ENCODE assay signal across 8 cellular contexts in the genomic region with DNA sequence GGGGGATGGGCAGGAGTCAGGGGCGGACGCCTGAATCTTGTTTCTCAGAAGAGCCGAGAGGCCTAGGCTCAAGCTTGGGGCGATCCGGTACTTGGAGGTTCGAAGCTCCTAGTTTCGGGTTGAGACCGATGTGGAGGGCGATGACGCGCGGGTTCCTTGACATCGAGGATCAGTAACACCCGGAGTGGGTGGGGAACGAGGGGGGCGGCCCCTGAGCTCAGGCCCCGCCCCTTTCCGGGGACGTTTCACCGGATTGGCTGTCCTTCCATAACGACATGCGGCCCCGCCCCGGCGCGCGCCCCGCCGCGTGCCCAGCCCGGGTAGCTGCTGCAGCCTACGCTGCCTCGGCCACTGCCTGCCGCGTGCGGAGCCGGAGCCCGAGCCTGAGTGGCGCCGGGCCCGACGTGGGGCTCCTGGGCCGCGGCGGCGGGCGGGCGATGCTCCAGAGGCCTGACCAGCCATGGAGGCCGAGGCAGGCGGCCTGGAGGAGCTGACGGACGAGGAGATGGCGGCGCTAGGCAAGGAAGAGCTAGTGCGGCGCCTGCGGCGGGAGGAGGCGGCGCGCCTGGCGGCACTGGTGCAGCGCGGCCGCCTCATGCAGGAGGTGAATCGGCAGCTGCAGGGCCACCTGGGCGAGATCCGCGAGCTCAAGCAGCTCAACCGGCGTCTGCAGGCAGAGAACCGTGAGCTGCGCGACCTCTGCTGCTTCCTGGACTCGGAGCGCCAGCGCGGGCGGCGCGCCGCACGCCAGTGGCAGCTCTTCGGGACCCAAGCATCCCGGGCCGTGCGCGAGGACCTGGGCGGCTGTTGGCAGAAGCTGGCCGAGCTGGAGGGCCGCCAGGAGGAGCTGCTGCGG. TPM values are rescaled to one million over a fixed set of nuclear protein-coding genes. Genes with fewer than 3 reads are reported as not detected.
DNase-seq lines count a peak whose midpoint lies in the region; ATAC-seq and TF ChIP-seq lines count a peak whose summit lies in the region.

Gene CCDC85B (plus strand): TSS at position 350 of the 856 bp plus-strand sequence. CDS start 111 bp downstream, at position 461.

- peak; percentile 98 for TF ChIP-seq POLR2A in GM19099 (IDR thresholded peaks at IDR 0.05; ENCODE audit: extremely low read depth, insufficient read length, low read depth)

- ATAC-seq in HG03432 (IDR thresholded peaks at IDR 0.05; ENCODE audit: unreplicated experiment): peak; percentile 51

- DNase-seq in AG20443 (ENCODE audit: low spot score) (peak; percentile 94), NCI-H524 (lab: John Stamatoyannopoulos, UW) (peak; percentile 89 to 95), cerebellar nuclear complex (lab: John Stamatoyannopoulos, UW) (peak; percentile 66 to 93), kidney epithelial cell (ENCODE audit: low read depth) (no peak)
- DNase-seq in activated CD4-positive, alpha-beta T cell treated with anti-CD3 and anti-CD28 coated beads for 24 hours (ENCODE audit: low read depth in 2 of 2): peak; percentile 98 to 99
- peak; percentile 99 for DNase-seq in stimulated activated CD4-positive, alpha-beta T cell treated with anti-CD3 and anti-CD28 coated beads, Interleukin-15, amount 100 ng/mL, for 24 hours

- TF ChIP-seq CTCF in kidney epithelial cell (IDR thresholded peaks at IDR 0.05; ENCODE audit: insufficient read depth, low read length, poor library complexity, severe bottlenecking): peak; percentile 11

- H3K27me3 ChIP-seq in kidney epithelial cell (ENCODE audit: control insufficient read depth, insufficient read depth, low read length): no peaks in the 10 kb centered on the region

- H3K4me3 ChIP-seq in kidney epithelial cell (ENCODE audit: low read depth, low read length): peak within 1 kb of the TSS; percentile 61

- peaks cover under 1% of the 10 kb centered on the region for H3K36me3 ChIP-seq in kidney epithelial cell (ENCODE audit: control insufficient read depth, insufficient read depth, low read length)

RNA-seq across cellular contexts. Expression of gene CCDC85B, which starts in this region (rescaled TPM):
- 48.9 and 58.9 TPM in 2 replicates for total RNA-seq in kidney epithelial cell
